Comparison of ENCODE assay signal across 8 cellular contexts in genomic region chr10:80498833-80499671, GRCh38. TPM values are rescaled to one million over a fixed set of nuclear protein-coding genes. Genes with fewer than 3 reads are reported as not detected.
DNase-seq lines count a peak whose midpoint lies in the region; ATAC-seq, FAIRE-seq and TF ChIP-seq lines count a peak whose summit lies in the region.

No MANE protein-coding gene starts in this region.

- ATAC-seq in sciatic nerve: peak; percentile 95

- peaks cover 19% of the 10 kb centered on the region for H3K36me3 Mint-ChIP-seq in astrocyte (ENCODE audit: low read depth, unreplicated experiment)

- H3K27ac Mint-ChIP-seq in astrocyte (ENCODE audit: unreplicated experiment): peak overlapping the region; percentile 98

- no peak overlapping the region for H3K4me3 ChIP-seq in astrocyte (ENCODE audit: insufficient read depth, low read depth, low read length)
- H3K4me3 ChIP-seq in hepatocyte: no peak overlapping the region

- intact Hi-C loops in sciatic nerve (cut with DNase I): loop anchor here (5.0 kb wide), 1 partner anchor 37 kb away; no protein-coding TSS in a partner anchor

- H3K27me3 ChIP-seq in astrocyte (ENCODE audit: insufficient read depth, low read length): no peaks in the 10 kb centered on the region
- H3K27me3 ChIP-seq in hepatocyte: no peaks in the 10 kb centered on the region

- peak; percentile 84 for DNase-seq in NK-92 treated with Interleukin-12 subunit alpha and Interleukin-12 subunit beta, amount 100 ng/mL, for 24 hours (lab: John Stamatoyannopoulos, UW)
- no peak for DNase-seq in NK-92 (lab: John Stamatoyannopoulos, UW; ENCODE audit: unreplicated experiment)
- DNase-seq in SW480 (ENCODE audit: low spot score): peak; percentile 69
- DNase-seq in astrocyte (ENCODE audit: low read depth): peak; percentile 95
- DNase-seq in hepatocyte (ENCODE audit: low spot score): peak; percentile 94
- peak; percentile 93 for DNase-seq in sciatic nerve (ENCODE audit: low spot score)
- no peak for DNase-seq in NCI-H774 (lab: John Stamatoyannopoulos, UW)
- DNase-seq in COR-L47 (lab: John Stamatoyannopoulos, UW): no peak

- H3K27me3 Mint-ChIP-seq in astrocyte (ENCODE audit: low read depth, unreplicated experiment): no peaks in the 10 kb centered on the region

- peaks cover 97% of the 10 kb centered on the region for H3K79me2 ChIP-seq in astrocyte (ENCODE audit: insufficient read depth, low read length)
- H3K79me2 ChIP-seq in hepatocyte: peaks cover 93% of the 10 kb centered on the region

- FAIRE-seq in astrocyte (lab: Jason Lieb, UNC): no peak

- H3K4me1 Mint-ChIP-seq in astrocyte (ENCODE audit: low read depth, unreplicated experiment): peaks cover 66% of the 10 kb centered on the region

- H3K9ac ChIP-seq in astrocyte (ENCODE audit: low read length): peak overlapping the region; percentile 68

- no peaks in the 10 kb centered on the region for H3K9me3 Mint-ChIP-seq in astrocyte (ENCODE audit: unreplicated experiment)

- H2AFZ ChIP-seq in astrocyte (ENCODE audit: low read depth, low read length) (peak overlapping the region; percentile 26), hepatocyte (no peak overlapping the region)

- H4K20me1 ChIP-seq in astrocyte (ENCODE audit: insufficient read depth, low read length) (peaks cover 33% of the 10 kb centered on the region), hepatocyte (ENCODE audit: insufficient read depth, poor library complexity, severe bottlenecking) (peaks cover 16% of the 10 kb centered on the region)

- H3K27ac ChIP-seq in astrocyte (ENCODE audit: low read depth, low read length) (peak overlapping the region; percentile 74), hepatocyte (peak overlapping the region; percentile 90)

- peak overlapping the region; percentile 59 for H3K4me2 ChIP-seq in astrocyte (ENCODE audit: low read length)
- H3K4me2 ChIP-seq in hepatocyte: peak overlapping the region; percentile 46

- H3K9me2 ChIP-seq in hepatocyte (replicated peaks; ENCODE audit: insufficient read depth): no peaks in the 10 kb centered on the region

- no peaks in the 10 kb centered on the region for H3K9me3 ChIP-seq in astrocyte (ENCODE audit: insufficient read depth, low read depth, low read length)
- H3K9me3 ChIP-seq in hepatocyte (ENCODE audit: low read depth): no peaks in the 10 kb centered on the region

- H3K4me3 Mint-ChIP-seq in astrocyte (ENCODE audit: unreplicated experiment): no peak overlapping the region

- H3K4me1 ChIP-seq in astrocyte (ENCODE audit: insufficient read depth, low read length) (peaks cover 67% of the 10 kb centered on the region), hepatocyte (ENCODE audit: insufficient read depth) (peaks cover 86% of the 10 kb centered on the region)

- 40% methylated on average over 14 of the region's 14 CpGs for WGBS in hepatocyte (ENCODE audit: low lambda C conversion rate, missing lambda C conversion rate)

- TF ChIP-seq CTCF in astrocyte (IDR thresholded peaks at IDR 0.05; ENCODE audit: insufficient read depth, low read depth, low read length) (no peak), hepatocyte (IDR thresholded peaks at IDR 0.05; ENCODE audit: poor library complexity) (no peak)

- H3K36me3 ChIP-seq in astrocyte (ENCODE audit: insufficient read depth, low read length) (peaks cover 2% of the 10 kb centered on the region), hepatocyte (replicated peaks; ENCODE audit: insufficient read depth, low read depth) (peaks cover 6% of the 10 kb centered on the region)

RNA-seq across cellular contexts. Expression of gene SH2D4B, which starts 38.6 kb away (rescaled TPM):
- total RNA-seq in astrocyte: 0.07 TPM in 1 of 2 replicates, not detected in the other
- total RNA-seq in hepatocyte: not detected in 2 replicates
- polyA plus RNA-seq in hepatocyte: not detected in 2 replicates
- total RNA-seq in sciatic nerve: 0.18 TPM

RNA-seq across cellular contexts. Expression of gene TSPAN14, which starts 44.9 kb away (rescaled TPM):
- total RNA-seq in astrocyte (134 and 140 TPM in 2 replicates), hepatocyte (55.1 and 65.9 TPM in 2 replicates), sciatic nerve (103 TPM)
- 90.4 and 104 TPM in 2 replicates for polyA plus RNA-seq in hepatocyte

Comparison
In these comparisons a context has a peak if more than half of its experiments do, and no peak if none do; other contexts are left out.
1. DNase-seq: peak in NK-92 treated with Interleukin-12 subunit alpha and Interleukin-12 subunit beta, amount 100 ng/mL, for 24 hours (single experiment), SW480 (single experiment), astrocyte (single experiment), hepatocyte (single experiment) and sciatic nerve (single experiment); none in NK-92 (single experiment), NCI-H774 (single experiment) and COR-L47 (single experiment).